11 cellular contexts compared by ENCODE assay signal in the genomic region with DNA sequence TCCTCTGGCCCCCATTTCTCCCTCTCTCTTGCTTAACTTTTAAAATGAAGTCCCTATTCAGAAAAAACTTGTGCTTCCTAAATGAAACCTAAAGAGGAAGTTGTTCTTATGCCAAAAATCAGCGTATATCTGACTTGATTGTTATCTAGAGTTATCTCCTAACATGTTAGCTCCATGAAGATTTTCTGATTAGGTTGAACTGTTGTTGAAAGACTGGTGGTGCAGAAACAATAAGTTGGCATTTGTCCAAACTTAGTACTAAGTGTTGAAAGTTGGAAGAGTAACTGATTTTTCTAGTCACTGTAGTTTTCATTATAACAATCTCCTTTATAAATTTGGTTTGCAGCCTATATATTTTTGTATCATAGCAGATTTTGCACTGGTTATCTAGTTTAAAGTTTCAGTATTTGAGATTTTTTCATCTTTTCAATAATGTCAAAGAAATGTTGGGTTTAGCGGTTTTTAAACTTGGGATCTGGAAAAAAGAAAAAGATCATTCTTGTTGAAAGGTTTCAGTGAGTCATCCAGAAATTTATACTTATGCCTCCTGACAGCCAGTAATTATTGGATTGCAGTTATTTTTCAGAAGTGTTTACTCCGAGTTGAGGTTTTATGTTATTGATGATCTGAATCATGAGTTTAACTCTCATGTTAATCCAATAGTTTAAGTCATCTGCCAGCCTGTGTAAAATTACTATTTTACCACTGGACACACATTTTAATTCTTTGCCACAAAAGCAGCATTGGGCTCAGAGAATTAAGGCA.
A peak's percentile ranks its signal among the peaks of the same experiment; 100 is the strongest.
DNase-seq lines count a peak whose midpoint lies in the region; ATAC-seq and TF ChIP-seq lines count a peak whose summit lies in the region.
"Had no signal": no experiment of that assay in that cellular context is flagged by ENCODE, and none has a peak within 500 bp of the region (broad histone marks: within the 10 kb centered on the region; RNA-seq: fewer than 3 reads in every experiment).

No MANE protein-coding gene starts in this region.

- H2BK15ac ChIP-seq in IMR-90 (ENCODE audit: low read depth, low read length) = no peak overlapping the region

- no peak overlapping the region for H3K56ac ChIP-seq in IMR-90 (ENCODE audit: extremely low read depth, insufficient read depth, low read length)

- no peak for TF ChIP-seq POLR2A in IMR-90 (IDR thresholded peaks at IDR 0.05; ENCODE audit: low read depth, low read length)

- H2AFZ ChIP-seq in IMR-90 (replicated peaks; ENCODE audit: low read length, poor library complexity) = no peak overlapping the region

- DNase-seq in CD1c-positive myeloid dendritic cell (ENCODE audit: extremely low spot score) = peak; percentile 41
- no peak for DNase-seq in IMR-90
- peak; percentile 80 for DNase-seq in SIG-M5 treated with dmso at 0.1 percent for 504 hours (lab: John Stamatoyannopoulos, UW; ENCODE audit: unreplicated experiment)
- DNase-seq in fibroblast of mammary gland (ENCODE audit: low read depth) = peak; percentile 58
- no peak for DNase-seq in activated CD4-positive, alpha-beta T cell treated with anti-CD3 and anti-CD28 coated beads for 48 hours
- DNase-seq: activated naive CD8-positive, alpha-beta T cell treated with anti-CD3 and anti-CD28 coated beads for 36 hours; CD8-positive, alpha-beta memory T cell; H7; SHP77 treated with DMSO at 0.1 percent for 48 hours had no signal

- intact Hi-C loops in IMR-90 (cut with micrococcal nuclease) = no loop called here

- no CpG with 5 or more reads among the region's 3 CpGs for WGBS in IMR-90 (ENCODE audit: extremely low coverage in 2 of 2, insufficient read length in 1 of 2), 2 experiments

- H3K4me1 ChIP-seq in IMR-90 (ENCODE audit: control insufficient read depth, insufficient read depth, low read length) = no peaks in the 10 kb centered on the region

- peak overlapping the region; percentile 66; the same call in 1 of the 2 replicates for H3K4me2 ChIP-seq in IMR-90 (ENCODE audit: low read depth, low read length)

- H3K23ac ChIP-seq in IMR-90 (ENCODE audit: low read depth, low read length) = no peak overlapping the region

- no peak overlapping the region for H2AK9ac ChIP-seq in IMR-90 (replicated peaks; ENCODE audit: low read depth, low read length, poor library complexity)

- H4K5ac ChIP-seq in IMR-90 (ENCODE audit: low read depth, low read length) = no peak overlapping the region

- H3K9ac ChIP-seq in IMR-90 (ENCODE audit: low read depth, low read length) = no peak overlapping the region

- H4K8ac ChIP-seq in IMR-90 (ENCODE audit: low read depth in 2 of 2, low read length in 2 of 2) = no peak overlapping the region

- 0 out of 2 replicates have a peak, but pooled peaks cover 4% of the 10 kb centered on the region for H3K9me1 ChIP-seq in IMR-90 (ENCODE audit: insufficient read depth, low read length)

- ATAC-seq in IMR-90 (ENCODE audit: low read depth) (no peak), GM21381 (IDR thresholded peaks at IDR 0.05; ENCODE audit: unreplicated experiment) (no peak), HG02938 (IDR thresholded peaks at IDR 0.05; ENCODE audit: unreplicated experiment) (no peak)

- H2BK20ac ChIP-seq in IMR-90 (ENCODE audit: low read depth, low read length) = no peak overlapping the region

- no peak overlapping the region for H3K18ac ChIP-seq in IMR-90 (ENCODE audit: low read depth, low read length)

- no peak overlapping the region for H4K91ac ChIP-seq in IMR-90 (ENCODE audit: insufficient read depth, low read depth, low read length)

- H2AK5ac ChIP-seq in IMR-90 (ENCODE audit: low read depth, low read length) = no peak overlapping the region

- H2BK5ac ChIP-seq in IMR-90 (ENCODE audit: low read depth, low read length, poor library complexity, severe bottlenecking) = no peak overlapping the region

- H4K20me1 ChIP-seq in IMR-90 (ENCODE audit: insufficient read depth, low read length) = peaks cover 12% of the 10 kb centered on the region; the same call in 1 of the 2 replicates

- no TSS peak for BruUV-seq in IMR-90 (replicated peaks; lab: Mats Ljungman, UMichigan)

- H3K4me3 ChIP-seq in IMR-90 (ENCODE audit: insufficient read depth, low read depth, low read length) (no peak overlapping the region), fibroblast of mammary gland (ENCODE audit: control insufficient read depth, low read depth, low read length) (no peak overlapping the region)

- H3K4ac ChIP-seq in IMR-90 (ENCODE audit: low read depth, low read length) = no peak overlapping the region

- no peak overlapping the region for H3K14ac ChIP-seq in IMR-90 (replicated peaks; ENCODE audit: low read depth, low read length)

- H3K27me3 ChIP-seq in IMR-90 (ENCODE audit: control insufficient read depth, insufficient read depth, low read length) = no peaks in the 10 kb centered on the region

- no peak overlapping the region for H3K27ac ChIP-seq in IMR-90 (ENCODE audit: insufficient read depth, low read length)

- POLR2A ChIA-PET in IMR-90 (lab: Charles Lee; ENCODE audit: unreplicated experiment) = no interaction called here

- CTCF ChIA-PET in IMR-90 (lab: Yijun Ruan, JAX) = no interaction called here

- TF ChIP-seq CTCF in IMR-90 (conservative IDR thresholded peaks at IDR 0.05; ENCODE audit: low read depth, low read length) (no peak), fibroblast of mammary gland (conservative IDR thresholded peaks at IDR 0.05; ENCODE audit: control insufficient read depth, insufficient read depth, low read depth, low read length) (no peak)

- no peak for TF ChIP-seq RAD21 in IMR-90 (IDR thresholded peaks at IDR 0.05; ENCODE audit: low read length)

- dilution Hi-C loops in IMR-90 (cut with HindIII; ENCODE audit: low sequenced_read_pairs, unreplicated experiment) = no loop called here

- H3K9me3 ChIP-seq in IMR-90 (ENCODE audit: control insufficient read depth, insufficient read depth, low read length) = no peaks in the 10 kb centered on the region

- H3K36me3 ChIP-seq in IMR-90 (ENCODE audit: control insufficient read depth, insufficient read depth, low read length) = no peaks in the 10 kb centered on the region

- no peak overlapping the region for H2BK120ac ChIP-seq in IMR-90 (ENCODE audit: low read depth, low read length)

- in situ Hi-C loops in IMR-90 (cut with MboI; ENCODE audit: low sequenced_read_pairs) = no loop called here

- H3K79me1 ChIP-seq in IMR-90 (ENCODE audit: low read depth in 1 of 2, low read length in 2 of 2) = peaks cover 18 to 35% of the 10 kb centered on the region in 2 experiments

TF ChIP-seq in IMR-90, 13 proteins besides CTCF, POLR2A, EP300 and RAD21:
- TF ChIP-seq, protein P1, sequence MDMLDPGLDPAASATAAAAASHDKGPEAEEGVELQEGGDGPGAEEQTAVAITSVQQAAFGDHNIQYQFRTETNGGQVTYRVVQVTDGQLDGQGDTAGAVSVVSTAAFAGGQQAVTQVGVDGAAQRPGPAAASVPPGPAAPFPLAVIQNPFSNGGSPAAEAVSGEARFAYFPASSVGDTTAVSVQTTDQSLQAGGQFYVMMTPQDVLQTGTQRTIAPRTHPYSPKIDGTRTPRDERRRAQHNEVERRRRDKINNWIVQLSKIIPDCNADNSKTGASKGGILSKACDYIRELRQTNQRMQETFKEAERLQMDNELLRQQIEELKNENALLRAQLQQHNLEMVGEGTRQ (IDR thresholded peaks at IDR 0.05; ENCODE audit: low read depth, low read length) = no peak
- TF ChIP-seq FOS (IDR thresholded peaks at IDR 0.05; ENCODE audit: low read depth, low read length) (no peak), RCOR1 (IDR thresholded peaks at IDR 0.05; ENCODE audit: insufficient replicate concordance, low read length) (no peak), SMC3 (IDR thresholded peaks at IDR 0.05; ENCODE audit: low read depth, low read length) (no peak)
- TF ChIP-seq, protein P2, sequence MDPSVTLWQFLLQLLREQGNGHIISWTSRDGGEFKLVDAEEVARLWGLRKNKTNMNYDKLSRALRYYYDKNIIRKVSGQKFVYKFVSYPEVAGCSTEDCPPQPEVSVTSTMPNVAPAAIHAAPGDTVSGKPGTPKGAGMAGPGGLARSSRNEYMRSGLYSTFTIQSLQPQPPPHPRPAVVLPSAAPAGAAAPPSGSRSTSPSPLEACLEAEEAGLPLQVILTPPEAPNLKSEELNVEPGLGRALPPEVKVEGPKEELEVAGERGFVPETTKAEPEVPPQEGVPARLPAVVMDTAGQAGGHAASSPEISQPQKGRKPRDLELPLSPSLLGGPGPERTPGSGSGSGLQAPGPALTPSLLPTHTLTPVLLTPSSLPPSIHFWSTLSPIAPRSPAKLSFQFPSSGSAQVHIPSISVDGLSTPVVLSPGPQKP (IDR thresholded peaks at IDR 0.05; ENCODE audit: borderline replicate concordance, low read depth, low read length) = no peak

Comparison
In these comparisons a context has a peak if more than half of its experiments do, and no peak if none do; other contexts are left out.
1. DNase-seq: peak in CD1c-positive myeloid dendritic cell (single experiment), SIG-M5 treated with dmso at 0.1 percent for 504 hours (single experiment) and fibroblast of mammary gland (single experiment); none in IMR-90 (single experiment) and activated CD4-positive, alpha-beta T cell treated with anti-CD3 and anti-CD28 coated beads for 48 hours (single experiment).